Comparison of ENCODE assay signal across 1 cellular context in the genomic region with DNA sequence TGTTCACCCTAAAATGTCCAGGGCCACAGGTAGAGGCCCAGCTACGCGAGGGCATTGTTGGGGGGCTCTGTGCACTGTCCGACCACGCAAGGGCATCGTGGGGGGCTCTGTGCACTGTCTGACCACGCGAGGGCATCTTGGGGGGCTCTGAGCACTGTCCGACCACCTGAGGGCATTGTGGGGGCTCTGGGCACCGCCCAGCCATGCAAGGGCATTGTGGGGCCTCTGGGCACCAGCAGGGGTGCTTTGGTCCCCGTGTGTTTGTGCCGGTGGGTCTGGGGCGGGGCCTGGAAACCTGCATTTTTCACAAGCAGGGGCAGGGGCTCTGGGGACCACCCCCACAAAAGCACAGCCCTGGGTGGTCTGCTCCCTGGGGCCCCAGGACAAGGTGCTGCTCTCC.
TF ChIP-seq lines count a peak whose summit lies in the region.

No MANE protein-coding gene starts in this region.

TF ChIP-seq in IMR-90, 13 proteins besides CTCF, POLR2A, EP300 and RAD21:
- no peak for TF ChIP-seq RCOR1 (IDR thresholded peaks at IDR 0.05; ENCODE audit: insufficient replicate concordance, low read length)
